Comparison of ENCODE assay signal across 9 cellular contexts in the genomic region with DNA sequence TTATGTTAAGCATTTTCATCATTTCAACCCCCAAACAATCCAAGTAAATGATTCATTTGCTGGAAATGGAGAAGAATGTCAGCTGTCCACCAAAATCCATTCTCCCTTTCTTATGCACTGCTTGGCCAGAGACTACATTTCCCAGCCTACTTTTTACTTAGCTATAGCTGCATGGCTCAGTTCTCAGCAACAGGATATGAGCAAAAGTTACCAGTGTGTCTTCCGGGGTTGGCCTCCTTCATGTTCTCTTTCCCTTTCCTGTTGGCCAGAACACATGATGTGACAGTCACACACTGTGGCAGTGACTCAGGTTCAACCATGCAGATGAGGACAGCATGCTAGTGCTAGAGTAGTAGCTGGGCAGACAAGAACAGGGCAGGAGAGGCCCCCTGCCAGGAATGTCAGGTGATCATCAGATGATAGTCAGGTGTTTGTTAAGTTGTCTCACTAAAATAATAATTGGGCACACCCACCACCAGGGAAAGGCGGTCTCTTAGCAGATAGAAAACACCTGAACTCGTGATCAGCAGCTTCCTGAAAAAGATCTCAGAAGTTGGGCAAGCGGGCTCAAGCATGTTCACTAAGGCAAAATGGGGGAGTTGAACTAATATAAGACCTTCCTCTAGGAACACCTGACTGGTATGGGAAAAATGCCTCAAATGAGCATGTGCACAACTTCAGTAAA. TPM values are rescaled to one million over a fixed set of nuclear protein-coding genes. Genes with fewer than 3 reads are reported as not detected.
DNase-seq lines count a peak whose midpoint lies in the region; ATAC-seq, FAIRE-seq and TF ChIP-seq lines count a peak whose summit lies in the region.
"Had no signal": no experiment of that assay in that cellular context is flagged by ENCODE, and none has a peak within 500 bp of the region (broad histone marks: within the 10 kb centered on the region; RNA-seq: fewer than 3 reads in every experiment).

No MANE protein-coding gene starts in this region.

- peaks cover 20% of the 10 kb centered on the region for H3K4me1 Mint-ChIP-seq in astrocyte (ENCODE audit: low read depth, unreplicated experiment)

- H3K36me3 ChIP-seq in astrocyte (ENCODE audit: insufficient read depth, low read length) (no peaks in the 10 kb centered on the region), psoas muscle (ENCODE audit: insufficient read depth in 1 of 2, low read depth in 1 of 2) (no peaks in the 10 kb centered on the region)

- 82 to 86% (median 84%) methylated on average over 4 of the region's 4 CpGs for WGBS in psoas muscle, 3 donors

- H3K4me3 ChIP-seq in astrocyte (ENCODE audit: insufficient read depth, low read depth, low read length) (no peak overlapping the region), psoas muscle (no peak overlapping the region)

- H3K27ac ChIP-seq in astrocyte (ENCODE audit: low read depth, low read length) (peak overlapping the region; percentile 26), psoas muscle (no peak overlapping the region)

- H3K27me3 ChIP-seq in astrocyte (ENCODE audit: insufficient read depth, low read length), result peaks cover 2% of the 10 kb centered on the region
- peaks cover 0 to 2% (median 0%) of the 10 kb centered on the region in 3 donors for H3K27me3 ChIP-seq in psoas muscle (ENCODE audit: insufficient read depth in 3 of 3, low read length in 2 of 3)

- peak overlapping the region; percentile 93 for H3K27ac Mint-ChIP-seq in astrocyte (ENCODE audit: unreplicated experiment)
- H3K27ac Mint-ChIP-seq: dendritic cell treated with granulocyte-macrophage colony-stimulating factor and Interleukin-4, amounts not matched to agents 40 ng/mL and 50 ng/mL, for 4 days had no signal

- H3K27me3 Mint-ChIP-seq in astrocyte (ENCODE audit: low read depth, unreplicated experiment), result no peaks in the 10 kb centered on the region
- H3K27me3 Mint-ChIP-seq: dendritic cell treated with granulocyte-macrophage colony-stimulating factor and Interleukin-4, amounts not matched to agents 40 ng/mL and 50 ng/mL, for 4 days had no signal

- peak overlapping the region; percentile 9 for H3K4me2 ChIP-seq in astrocyte (ENCODE audit: low read length)

- H3K9me3 ChIP-seq in astrocyte (ENCODE audit: insufficient read depth, low read depth, low read length), result peaks cover 3% of the 10 kb centered on the region
- H3K9me3 ChIP-seq in psoas muscle, result no peaks in the 10 kb centered on the region

- intact Hi-C loops in psoas muscle (cut with DNase I), result no loop called here

- H3K36me3 Mint-ChIP-seq in astrocyte (ENCODE audit: low read depth, unreplicated experiment), result no peaks in the 10 kb centered on the region

- H3K79me2 ChIP-seq in astrocyte (ENCODE audit: insufficient read depth, low read length), result no peaks in the 10 kb centered on the region

- peaks cover 13% of the 10 kb centered on the region for H3K4me1 ChIP-seq in astrocyte (ENCODE audit: insufficient read depth, low read length)
- peaks cover 3% of the 10 kb centered on the region for H3K4me1 ChIP-seq in psoas muscle

- TF ChIP-seq CTCF in astrocyte (IDR thresholded peaks at IDR 0.05; ENCODE audit: insufficient read depth, low read depth, low read length) (no peak), psoas muscle (IDR thresholded peaks at IDR 0.05) (no peak)

- peaks cover 5% of the 10 kb centered on the region for H3K9me3 Mint-ChIP-seq in astrocyte (ENCODE audit: unreplicated experiment)

- no peak overlapping the region for H3K9ac ChIP-seq in astrocyte (ENCODE audit: low read length)

- DNase-seq in T-helper 2 cell (peak in 4 of 5 experiments; percentile 42 to 91 (median 58)), astrocyte (ENCODE audit: low read depth) (peak; percentile 26), psoas muscle (no peak), NCI-H524 (lab: John Stamatoyannopoulos, UW) (no peak), amniotic stem cell (lab: John Stamatoyannopoulos, UW) (no peak), NCI-H1694 (lab: John Stamatoyannopoulos, UW) (no peak)

- ATAC-seq in GM19043 (IDR thresholded peaks at IDR 0.05; ENCODE audit: low read depth, unreplicated experiment) (peak; percentile 95), HG03066 (IDR thresholded peaks at IDR 0.05; ENCODE audit: low read depth, unreplicated experiment) (peak; percentile 90), psoas muscle (peak in 3 of 4 donors; percentile 53 to 68 (median 64))

- no peaks in the 10 kb centered on the region for H4K20me1 ChIP-seq in astrocyte (ENCODE audit: insufficient read depth, low read length)

- peak overlapping the region; percentile 52 for H2AFZ ChIP-seq in astrocyte (ENCODE audit: low read depth, low read length)

- no peak overlapping the region for H3K4me3 Mint-ChIP-seq in astrocyte (ENCODE audit: unreplicated experiment)
- H3K4me3 Mint-ChIP-seq: dendritic cell treated with granulocyte-macrophage colony-stimulating factor and Interleukin-4, amounts not matched to agents 40 ng/mL and 50 ng/mL, for 4 days had no signal

- no peak for FAIRE-seq in astrocyte (lab: Jason Lieb, UNC)

RNA-seq across cellular contexts. Expression of gene GPR150, which starts 12.2 kb away (rescaled TPM):
- 0.14 TPM in 1 of 2 replicates, not detected in the other for total RNA-seq in astrocyte
- total RNA-seq in psoas muscle, result under 1 TPM in 2 of 4 donors, not detected in 2; 0.10 to 0.29 TPM
- polyA plus RNA-seq in psoas muscle, result under 1 TPM; 0.18 to 0.64 (median 0.35) TPM

RNA-seq across cellular contexts. Expression of gene RFESD, which starts 14.4 kb away (rescaled TPM):
- total RNA-seq in astrocyte (0.87 and 2.2 TPM in 2 replicates), psoas muscle (1 to 10 TPM; 3.2 to 3.9 (median 3.7) TPM)
- polyA plus RNA-seq in psoas muscle, result 1 to 10 TPM; 4.0 to 6.0 (median 4.7) TPM

RNA-seq across cellular contexts. Expression of gene SPATA9, which starts 50.7 kb away (rescaled TPM):
- 0.26 and 0.98 TPM in 2 replicates for total RNA-seq in astrocyte
- total RNA-seq in psoas muscle, result under 1 TPM in 1 of 4 donors, not detected in 3; 0.22 TPM
- under 1 TPM in 2 of 3 donors, not detected in 1; 0.22 to 0.53 TPM for polyA plus RNA-seq in psoas muscle

Comparison
In these comparisons a context has a peak if more than half of its experiments do, and no peak if none do; other contexts are left out.
1. DNase-seq: peak in T-helper 2 cell (4 of 5) and astrocyte (single experiment); none in psoas muscle (0 of 2), NCI-H524 (0 of 2), amniotic stem cell (single experiment) and NCI-H1694 (single experiment).
2. Peak in every context shown above with its lines, with median percentiles within 50 percentile points of each other: ATAC-seq.